In genomic region chr14:23708343-23708742, GRCh38 we compare ENCODE assay signal across 31 cellular contexts.
"Had no signal": no experiment of that assay in that cellular context is flagged by ENCODE, and none has a peak within 500 bp of the region (broad histone marks: within the 10 kb centered on the region; RNA-seq: fewer than 3 reads in every experiment).

No MANE protein-coding gene starts in this region.

- H3K4me1 ChIP-seq: adrenal gland, ascending aorta, breast epithelium had no signal

- H3K27me3 ChIP-seq: adrenal gland, ascending aorta, body of pancreas, brain microvascular endothelial cell, breast epithelium, cardiac muscle cell had no signal

- ATAC-seq: activated naive CD8-positive, alpha-beta T cell treated with anti-CD3 and anti-CD28 coated beads, Interleukin-2, amount 50 U/mL, for 24 hours; activated T-cell treated with anti-CD3 and anti-CD28 coated beads, Interleukin-2, amount 50 U/mL, for 4 hours; activated T-cell treated with anti-CD3 and anti-CD28 coated beads, Interleukin-2, amount 50 U/mL, for 72 hours; activated T-helper 17 cell treated with anti-CD3 and anti-CD28 coated beads, Interleukin-2, amount 50 U/mL, for 72 hours; body of pancreas had no signal

- H3K36me3 ChIP-seq: adrenal gland, ascending aorta, brain microvascular endothelial cell, breast epithelium, cardiac muscle cell had no signal

- H3K4me3 ChIP-seq: adrenal gland, ascending aorta, body of pancreas, breast epithelium, cardiac muscle cell had no signal

- FAIRE-seq: astrocyte had no signal

- DNase-seq: activated effector memory CD4-positive, alpha-beta T cell treated with anti-CD3 and anti-CD28 coated beads, Interleukin-2, amount 50 U/mL, for 16 hours; activated effector memory CD4-positive, alpha-beta T cell treated with Interleukin-2 at 50 U/mL for 16 hours; activated gamma-delta T cell; activated gamma-delta T cell treated with Interleukin-2 at 50 U/mL for 16 hours; activated naive CD4-positive, alpha-beta T cell; activated naive CD4-positive, alpha-beta T cell treated with anti-CD3 and anti-CD28 coated beads for 36 hours; activated naive CD4-positive, alpha-beta T cell treated with anti-CD3 and anti-CD28 coated beads, Interleukin-2, amount 10 ng/mL, durations not matched to agents 7 days and 5 days; activated naive CD4-positive, alpha-beta T cell treated with anti-CD3 and anti-CD28 coated beads, Interleukin-2, amount 50 U/mL, for 16 hours; activated naive CD4-positive, alpha-beta T cell treated with Interleukin-2 at 50 U/mL for 16 hours; activated naive CD8-positive, alpha-beta T cell treated with anti-CD3 and anti-CD28 coated beads for 36 hours; activated naive CD8-positive, alpha-beta T cell treated with anti-CD3 and anti-CD28 coated beads, Interleukin-2, amount 10 ng/mL, durations not matched to agents 7 days and 5 days; activated naive CD8-positive, alpha-beta T cell treated with anti-CD3 and anti-CD28 coated beads, Interleukin-2, amount 50 U/mL, for 24 hours; activated T-cell treated with anti-CD3 and anti-CD28 coated beads, Interleukin-2, amount 50 U/mL, for 24 hours; activated T-cell treated with anti-CD3 and anti-CD28 coated beads, Interleukin-2, amount 50 U/mL, for 4 hours; activated T-cell treated with anti-CD3 and anti-CD28 coated beads, Interleukin-2, amount 50 U/mL, for 48 hours; activated T-cell treated with anti-CD3 and anti-CD28 coated beads, Interleukin-2, amount 50 U/mL, for 72 hours; adrenal gland; amniotic stem cell; amygdala; anterior cingulate cortex; aorta; body of pancreas; brain microvascular endothelial cell; caudate nucleus; central memory CD4-positive, alpha-beta T cell; cerebellar nuclear complex had no signal

- H3K27ac ChIP-seq: adrenal gland, ascending aorta, brain microvascular endothelial cell, breast epithelium, cardiac muscle cell had no signal

- H3K9me3 ChIP-seq: ascending aorta, body of pancreas had no signal
